ENCODE assay signal across 18 cellular contexts in the genomic region with DNA sequence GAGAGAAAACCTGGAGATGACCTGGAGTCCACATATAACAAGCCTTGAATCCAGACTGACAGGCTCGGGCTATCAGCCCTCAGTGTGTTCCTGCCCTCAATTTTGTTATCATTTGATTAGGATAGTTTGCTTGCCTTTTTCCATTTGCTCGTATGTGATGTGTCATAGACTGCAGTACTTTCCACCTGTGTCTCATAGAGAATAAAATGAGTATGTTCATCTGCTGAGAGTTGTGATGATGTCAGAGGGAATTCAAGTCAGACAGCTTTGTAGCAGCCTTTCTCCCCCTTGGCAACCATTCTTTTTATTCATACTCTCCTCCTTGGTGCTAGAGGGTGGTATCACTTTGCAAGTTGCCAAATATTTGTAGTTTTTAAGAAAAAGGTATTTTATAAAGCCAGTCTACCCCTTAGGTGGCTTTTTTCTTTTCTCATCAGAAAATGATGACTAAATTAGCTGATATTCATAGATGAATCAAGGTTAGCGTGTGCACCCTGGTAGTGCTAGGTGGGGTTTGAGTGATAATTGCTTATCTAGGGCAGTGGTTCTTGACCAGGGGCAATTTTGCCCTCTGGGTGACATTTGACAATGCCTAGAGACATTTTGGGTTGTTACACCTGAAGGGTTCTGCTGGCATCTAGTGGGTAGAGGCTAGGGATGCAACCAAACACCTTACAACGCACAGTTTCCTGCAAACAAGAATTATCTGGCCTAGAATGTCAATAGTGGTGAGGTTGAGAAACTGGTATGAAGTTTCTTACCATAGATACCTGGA. TPM values are rescaled to one million over a fixed set of nuclear protein-coding genes. Genes with fewer than 3 reads are reported as not detected.
A peak's percentile ranks its signal among the peaks of the same experiment; 100 is the strongest.
DNase-seq lines count a peak whose midpoint lies in the region; ATAC-seq and TF ChIP-seq lines count a peak whose summit lies in the region.
"Had no signal": no experiment of that assay in that cellular context is flagged by ENCODE, and none has a peak within 500 bp of the region (broad histone marks: within the 10 kb centered on the region; RNA-seq: fewer than 3 reads in every experiment).

No MANE protein-coding gene starts in this region.

- H3K4me3 Mint-ChIP-seq in effector memory CD8-positive, alpha-beta T cell: no peak overlapping the region
- H3K4me3 Mint-ChIP-seq in nephron progenitor cell: no peak overlapping the region

- H3K27ac Mint-ChIP-seq in effector memory CD8-positive, alpha-beta T cell: no peak overlapping the region
- no peak overlapping the region for H3K27ac Mint-ChIP-seq in nephron progenitor cell

- H3K9me3 Mint-ChIP-seq in effector memory CD8-positive, alpha-beta T cell: no peaks in the 10 kb centered on the region
- H3K9me3 Mint-ChIP-seq in nephron progenitor cell: no peaks in the 10 kb centered on the region

- no peaks in the 10 kb centered on the region for H3K27me3 ChIP-seq in cardiac muscle cell
- no peaks in the 10 kb centered on the region for H3K27me3 ChIP-seq in right atrium auricular region
- H3K27me3 ChIP-seq: body of pancreas had no signal

- H3K4me3 ChIP-seq in cardiac muscle cell (no peak overlapping the region), right atrium auricular region (no peak overlapping the region)
- H3K4me3 ChIP-seq: BLaER1 treated with 17β-estradiol and CSF1 and Interleukin-3, amounts not matched to agents 10 nM and 100 nM; body of pancreas; SK-N-MC had no signal

- H3K36me3 ChIP-seq in cardiac muscle cell (peaks cover 7% of the 10 kb centered on the region), right atrium auricular region (peaks cover 17% of the 10 kb centered on the region)

- peaks cover 33% of the 10 kb centered on the region for H3K4me1 ChIP-seq in cardiac muscle cell (ENCODE audit: low read depth)
- H3K4me1 ChIP-seq in right atrium auricular region: peaks cover 0 to 10% of the 10 kb centered on the region in 2 donors

- TF ChIP-seq CTCF in cardiac muscle cell (IDR thresholded peaks at IDR 0.05; ENCODE audit: low read depth, low read length) (no peak), right atrium auricular region (IDR thresholded peaks at IDR 0.05) (no peak), nephron progenitor cell (IDR thresholded peaks at IDR 0.05) (no peak)

- H3K27ac ChIP-seq in cardiac muscle cell: peak overlapping the region; percentile 36
- no peak overlapping the region for H3K27ac ChIP-seq in right atrium auricular region
- H3K27ac ChIP-seq in substantia nigra (ENCODE audit: low read depth, low read length, poor library complexity, severe bottlenecking): no peak overlapping the region
- H3K27ac ChIP-seq: BLaER1 treated with 17β-estradiol and CSF1 and Interleukin-3, amounts not matched to agents 10 nM and 100 nM; body of pancreas; SK-N-MC had no signal

- H3K9me3 ChIP-seq in cardiac muscle cell (ENCODE audit: low read depth) (no peaks in the 10 kb centered on the region), right atrium auricular region (no peaks in the 10 kb centered on the region)
- H3K9me3 ChIP-seq: BLaER1 treated with 17β-estradiol and CSF1 and Interleukin-3, amounts not matched to agents 10 nM and 100 nM; body of pancreas had no signal

- H3K4me1 Mint-ChIP-seq in effector memory CD8-positive, alpha-beta T cell (ENCODE audit: low read depth in 2 of 2): peaks cover 20 to 35% of the 10 kb centered on the region in 2 donors
- peaks cover 34% of the 10 kb centered on the region for H3K4me1 Mint-ChIP-seq in nephron progenitor cell

- no peaks in the 10 kb centered on the region for H3K27me3 Mint-ChIP-seq in effector memory CD8-positive, alpha-beta T cell
- no peaks in the 10 kb centered on the region for H3K27me3 Mint-ChIP-seq in nephron progenitor cell (ENCODE audit: low read depth, poor library complexity)

- ATAC-seq in effector memory CD8-positive, alpha-beta T cell (replicated peaks): peak; percentile 51
- peak; percentile 77 for ATAC-seq in stimulated activated naive CD8-positive, alpha-beta T cell treated with anti-CD3 and anti-CD28 coated beads, Interleukin-15, Interleukin-2, amounts not matched to agents 100 U/mL and 50 U/mL, for 24 hours
- ATAC-seq: body of pancreas had no signal

- H3K36me3 Mint-ChIP-seq in effector memory CD8-positive, alpha-beta T cell (ENCODE audit: insufficient read depth): peaks cover 21% of the 10 kb centered on the region
- peaks cover 45% of the 10 kb centered on the region for H3K36me3 Mint-ChIP-seq in nephron progenitor cell (ENCODE audit: low read depth)

- DNase-seq in cardiac muscle cell (ENCODE audit: low read depth in 1 of 2, low spot score in 1 of 2) (no peak), right atrium auricular region (ENCODE audit: low spot score) (no peak), NCI-H2107 (lab: John Stamatoyannopoulos, UW) (peak; percentile 22), nephron progenitor cell (no peak), substantia nigra (lab: John Stamatoyannopoulos, UW) (no peak), T-helper 9 cell (no peak)
- DNase-seq in effector memory CD8-positive, alpha-beta T cell: no peak
- no peak for DNase-seq in stimulated activated naive CD8-positive, alpha-beta T cell treated with anti-CD3 and anti-CD28 coated beads, Interleukin-15, Interleukin-2, amounts not matched to agents 100 U/mL and 50 U/mL, for 24 hours
- DNase-seq: body of pancreas; GDM1; NCI-H2029 treated with DMSO at 0.1 percent for 48 hours; stimulated activated CD4-positive, alpha-beta T cell treated with anti-CD3 and anti-CD28 coated beads, Interleukin-4, amount 100 ng/mL, for 4 hours; stimulated activated naive CD4-positive, alpha-beta T cell treated with Interleukin-2 at 50 U/mL for 16 hours had no signal

RNA-seq across cellular contexts. Expression of a gene that starts 5.4 kb away (rescaled TPM):
- 37.7 and 51.9 TPM in 2 replicates for total RNA-seq in cardiac muscle cell
- 32.3 and 42.9 TPM in 2 replicates for polyA plus RNA-seq in cardiac muscle cell
- 1 to 10 TPM; 8.9 to 9.7 TPM for total RNA-seq in right atrium auricular region

RNA-seq across cellular contexts. Expression of a gene that starts 36.0 kb away (rescaled TPM):
- total RNA-seq in cardiac muscle cell (not detected in 2 replicates), right atrium auricular region (not detected)
- polyA plus RNA-seq in cardiac muscle cell: not detected in 2 replicates
- total RNA-seq: body of pancreas, glomerular endothelial cell, MCF 10A, mucosa of gallbladder had no signal
